In the genomic region with DNA sequence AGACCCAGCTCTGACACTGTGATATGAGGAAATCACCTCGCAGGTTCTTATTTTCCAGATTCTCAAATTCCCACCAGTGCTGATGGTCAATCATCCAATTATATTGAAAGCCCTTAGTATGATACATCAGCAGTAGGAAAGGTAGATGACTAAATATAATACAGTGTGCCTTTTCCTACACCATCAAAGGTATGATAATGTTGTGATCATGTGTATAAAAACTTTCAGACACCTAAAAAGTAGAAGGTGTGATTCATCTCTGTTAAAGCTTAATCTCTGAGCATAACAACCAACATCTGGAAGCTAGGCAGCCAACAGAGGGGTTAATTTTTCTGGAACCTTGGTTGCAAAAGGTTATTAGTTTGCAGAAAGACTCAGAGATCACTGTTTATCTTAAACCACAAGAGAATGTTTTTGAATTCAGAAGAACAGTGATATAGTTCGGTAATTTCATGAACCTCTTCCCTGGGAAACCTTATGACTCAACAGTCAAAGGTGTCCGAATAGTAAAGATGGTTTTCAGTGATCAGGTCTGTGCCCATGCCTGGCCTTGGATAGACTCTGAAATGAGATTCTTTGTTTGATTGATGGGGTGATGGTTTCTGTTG, we compare ENCODE assay signal across 12 cellular contexts.
DNase-seq lines count a peak whose midpoint lies in the region; ATAC-seq and TF ChIP-seq lines count a peak whose summit lies in the region.
"Had no signal": no experiment of that assay in that cellular context is flagged by ENCODE, and none has a peak within 500 bp of the region (broad histone marks: within the 10 kb centered on the region; RNA-seq: fewer than 3 reads in every experiment).

No MANE protein-coding gene starts in this region.

- in situ Hi-C loops in ACHN (cut with HindIII; ENCODE audit: low pct_ligation_motif_present, low pct_unique_long_range_greater_than_20kb, low sequenced_read_pairs) = no loop called here

- ATAC-seq in GM19463 (IDR thresholded peaks at IDR 0.05; ENCODE audit: unreplicated experiment) (peak; percentile 64), Right ventricle myocardium superior (ENCODE audit: poor library complexity) (no peak)
- peak; percentile 85 to 88 for ATAC-seq in activated T-cell treated with anti-CD3 and anti-CD28 coated beads, Interleukin-2, amount 50 U/mL, for 72 hours (replicated peaks in 1 of 2)

- no peak overlapping the region for H3K4me2 ChIP-seq in hepatocyte

- peaks cover 5 to 16% of the 10 kb centered on the region in 2 donors for H3K36me3 Mint-ChIP-seq in activated T-cell treated with anti-CD3 and anti-CD28 coated beads, Interleukin-2, amount 50 U/mL, for 72 hours (ENCODE audit: insufficient read depth in 2 of 2)

- peaks cover 15% of the 10 kb centered on the region for H3K4me1 ChIP-seq in hepatocyte (ENCODE audit: insufficient read depth)
- H3K4me1 ChIP-seq: HAP-1 had no signal

- peak; percentile 60 for DNase-seq in ACHN
- DNase-seq in activated T-cell treated with anti-CD3 and anti-CD28 coated beads, Interleukin-2, amount 50 U/mL, for 72 hours = no peak
- no peak for DNase-seq in hepatocyte (ENCODE audit: low spot score)
- DNase-seq in cerebellar nuclear complex (lab: John Stamatoyannopoulos, UW) = no peak
- DNase-seq in Right ventricle myocardium superior = no peak
- no peak for DNase-seq in posterior cingulate gyrus
- no peak for DNase-seq in UCSD-AML1 (lab: John Stamatoyannopoulos, UW; ENCODE audit: unreplicated experiment)
- DNase-seq: head of caudate nucleus had no signal

- peak overlapping the region; percentile 59 to 72 for H3K4me3 Mint-ChIP-seq in activated T-cell treated with anti-CD3 and anti-CD28 coated beads, Interleukin-2, amount 50 U/mL, for 72 hours

- peak overlapping the region; percentile 15 for H3K27ac ChIP-seq in hepatocyte
- H3K27ac ChIP-seq: thoracic aorta had no signal

- peak overlapping the region; percentile 86 for H3K27ac Mint-ChIP-seq in activated T-cell treated with anti-CD3 and anti-CD28 coated beads, Interleukin-2, amount 50 U/mL, for 72 hours

- no peaks in the 10 kb centered on the region for H3K9me3 ChIP-seq in hepatocyte (ENCODE audit: low read depth)
- H3K9me3 ChIP-seq: HAP-1, thoracic aorta had no signal

- H3K79me2 ChIP-seq in hepatocyte = peaks cover 33% of the 10 kb centered on the region

- H3K9me3 Mint-ChIP-seq in activated T-cell treated with anti-CD3 and anti-CD28 coated beads, Interleukin-2, amount 50 U/mL, for 72 hours = no peaks in the 10 kb centered on the region

- H3K27me3 ChIP-seq in hepatocyte = no peaks in the 10 kb centered on the region

- no peak overlapping the region for H3K4me3 ChIP-seq in hepatocyte
- H3K4me3 ChIP-seq: HAP-1, lung, thoracic aorta had no signal

- no peak overlapping the region for H2AFZ ChIP-seq in hepatocyte

- no peaks in the 10 kb centered on the region for H4K20me1 ChIP-seq in hepatocyte (ENCODE audit: insufficient read depth, poor library complexity, severe bottlenecking)

- H3K4me1 Mint-ChIP-seq in activated T-cell treated with anti-CD3 and anti-CD28 coated beads, Interleukin-2, amount 50 U/mL, for 72 hours (ENCODE audit: low read depth) = peaks cover 96% of the 10 kb centered on the region

- no peaks in the 10 kb centered on the region for H3K27me3 Mint-ChIP-seq in activated T-cell treated with anti-CD3 and anti-CD28 coated beads, Interleukin-2, amount 50 U/mL, for 72 hours (ENCODE audit: low read depth)

- TF ChIP-seq CTCF in hepatocyte (IDR thresholded peaks at IDR 0.05; ENCODE audit: poor library complexity) = no peak

- intact Hi-C loops in Right ventricle myocardium superior (cut with DNase I) (no loop called here), posterior cingulate gyrus (cut with DNase I) (no loop called here)

- no peaks in the 10 kb centered on the region for H3K9me2 ChIP-seq in hepatocyte (replicated peaks; ENCODE audit: insufficient read depth)

- no peaks in the 10 kb centered on the region for H3K36me3 ChIP-seq in hepatocyte (replicated peaks; ENCODE audit: insufficient read depth, low read depth)
- H3K36me3 ChIP-seq: HAP-1, thoracic aorta had no signal

- 84% methylated on average over 3 of the region's 3 CpGs for WGBS in hepatocyte (ENCODE audit: low lambda C conversion rate, missing lambda C conversion rate)
